ENCODE assay signal across 21 cellular contexts in the genomic region with DNA sequence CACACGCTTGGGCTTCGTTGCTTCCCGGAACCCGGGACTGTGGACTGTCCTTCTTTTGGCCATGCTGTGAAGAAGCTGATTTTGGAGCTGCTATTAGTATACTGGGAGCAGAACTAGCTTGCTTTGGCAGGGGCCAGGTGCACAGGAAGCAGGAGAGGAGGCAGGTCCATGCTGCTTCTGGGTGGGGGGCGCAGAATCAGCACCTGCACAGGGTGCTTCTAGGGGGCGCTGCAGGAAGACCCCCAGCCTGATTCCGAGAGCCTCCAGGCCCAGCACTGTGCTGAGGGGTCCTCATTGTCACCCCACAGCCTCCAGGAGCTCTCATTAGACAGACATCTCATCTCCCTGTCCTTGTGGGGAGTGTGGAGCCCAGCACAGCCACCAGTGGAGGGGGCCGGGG.
DNase-seq lines count a peak whose midpoint lies in the region; ATAC-seq and TF ChIP-seq lines count a peak whose summit lies in the region.
"Had no signal": no experiment of that assay in that cellular context is flagged by ENCODE, and none has a peak within 500 bp of the region (broad histone marks: within the 10 kb centered on the region; RNA-seq: fewer than 3 reads in every experiment).

No MANE protein-coding gene starts in this region.

- H3K36me3 Mint-ChIP-seq in MCF 10A (ENCODE audit: insufficient read depth, unreplicated experiment) (no peaks in the 10 kb centered on the region), endodermal cell (ENCODE audit: low read depth) (no peaks in the 10 kb centered on the region)
- H3K36me3 Mint-ChIP-seq in CD4-positive, alpha-beta T cell (ENCODE audit: low read depth): no peaks in the 10 kb centered on the region
- H3K36me3 Mint-ChIP-seq: CD8-positive, alpha-beta T cell had no signal

- H3K9ac ChIP-seq in endodermal cell (ENCODE audit: extremely low read depth, low read length, poor library complexity, severe bottlenecking) (no peak overlapping the region), mesendoderm (ENCODE audit: low read length) (no peak overlapping the region)

- TF ChIP-seq POLR2A in breast epithelium (IDR thresholded peaks at IDR 0.05) (no peak), NB4 (IDR thresholded peaks at IDR 0.05; ENCODE audit: extremely low read depth, insufficient read length) (no peak)

- peak overlapping the region in 1 of 3 donors; percentile 42 for H3K4me3 ChIP-seq in breast epithelium
- no peak overlapping the region for H3K4me3 ChIP-seq in NB4 (ENCODE audit: low read depth, low read length)
- no peak overlapping the region for H3K4me3 ChIP-seq in endodermal cell (ENCODE audit: low read length)
- no peak overlapping the region for H3K4me3 ChIP-seq in mesendoderm (ENCODE audit: low read length)
- H3K4me3 ChIP-seq: GM12878, K562 had no signal

- H3K9me3 Mint-ChIP-seq in MCF 10A (ENCODE audit: unreplicated experiment) (peaks cover 7% of the 10 kb centered on the region), endodermal cell (no peaks in the 10 kb centered on the region)
- no peaks in the 10 kb centered on the region for H3K9me3 Mint-ChIP-seq in CD4-positive, alpha-beta T cell
- H3K9me3 Mint-ChIP-seq: CD8-positive, alpha-beta T cell had no signal

- no peak overlapping the region for H3K18ac ChIP-seq in mesendoderm (ENCODE audit: low read length)

- WGBS in endodermal cell (ENCODE audit: insufficient coverage in 1 of 2, insufficient read length in 1 of 2), 2 experiments: 92 to 93% methylated on average over 7 to 8 of the region's 8 CpGs
- WGBS in mesendoderm (ENCODE audit: extremely low coverage, insufficient coverage, low lambda C conversion rate): no CpG with 5 or more reads among the region's 8 CpGs

- peak overlapping the region; percentile 74 for H3K27ac Mint-ChIP-seq in MCF 10A (ENCODE audit: low read depth, unreplicated experiment)
- H3K27ac Mint-ChIP-seq in endodermal cell: no peak overlapping the region
- H3K27ac Mint-ChIP-seq in CD4-positive, alpha-beta T cell: no peak overlapping the region
- H3K27ac Mint-ChIP-seq: CD8-positive, alpha-beta T cell had no signal

- POLR2A ChIA-PET in MCF 10A (lab: Yijun Ruan, JAX): no interaction called here
- POLR2A ChIA-PET in CD4-positive, alpha-beta T cell (lab: Charles Lee): no interaction called here

- no peak overlapping the region for H2AK5ac ChIP-seq in mesendoderm (ENCODE audit: low read length)

- no peak overlapping the region for H2BK5ac ChIP-seq in mesendoderm (ENCODE audit: low read length)

- no peak overlapping the region for H2BK120ac ChIP-seq in mesendoderm (ENCODE audit: low read depth, low read length)

- no peak overlapping the region for H3K4ac ChIP-seq in mesendoderm (ENCODE audit: low read depth, low read length)

- H3K56ac ChIP-seq in mesendoderm (ENCODE audit: low read length): no peak overlapping the region

- H3K27me3 Mint-ChIP-seq in MCF 10A (ENCODE audit: insufficient read depth, unreplicated experiment): no peaks in the 10 kb centered on the region
- peaks cover 7% of the 10 kb centered on the region for H3K27me3 Mint-ChIP-seq in endodermal cell (ENCODE audit: insufficient read depth)
- H3K27me3 Mint-ChIP-seq in CD4-positive, alpha-beta T cell: peaks cover 16% of the 10 kb centered on the region

- H3K79me1 ChIP-seq in mesendoderm (ENCODE audit: low read length): no peaks in the 10 kb centered on the region

- CTCF ChIA-PET in MCF 10A (lab: Yijun Ruan, JAX): interaction anchor here (1.5 kb wide), 1 partner anchor 16 kb away, joined by 4 read pairs; no protein-coding TSS in a partner anchor
- CTCF ChIA-PET in CD4-positive, alpha-beta T cell (lab: Charles Lee): no interaction called here

- intact Hi-C loops in MCF 10A (cut with micrococcal nuclease): no loop called here
- intact Hi-C loops in breast epithelium (cut with DNase I; ENCODE audit: low total_unique reads): no loop called here
- intact Hi-C loops in sciatic nerve (cut with DNase I): no loop called here
- intact Hi-C loops in CD4-positive, alpha-beta T cell (cut with DNase I, micrococcal nuclease): no loop called here

- H4K5ac ChIP-seq in mesendoderm (ENCODE audit: low read length): no peak overlapping the region

- no peak overlapping the region for H3K4me2 ChIP-seq in mesendoderm (ENCODE audit: low read length)

- H3K4me1 Mint-ChIP-seq in MCF 10A (ENCODE audit: insufficient read depth, unreplicated experiment) (peaks cover 18% of the 10 kb centered on the region), endodermal cell (peaks cover 8% of the 10 kb centered on the region)
- no peaks in the 10 kb centered on the region for H3K4me1 Mint-ChIP-seq in CD4-positive, alpha-beta T cell (ENCODE audit: low read depth)

- BruUV-seq in MCF 10A (replicated peaks; lab: Mats Ljungman, UMichigan): no TSS peak

- TF ChIP-seq CTCF in MCF 10A (IDR thresholded peaks at IDR 0.05; ENCODE audit: unreplicated experiment) (no peak), breast epithelium (IDR thresholded peaks at IDR 0.05) (no peak), NB4 (IDR thresholded peaks at IDR 0.05; ENCODE audit: low read depth, low read length) (peak; percentile 0), endodermal cell (conservative IDR thresholded peaks at IDR 0.05) (peak; percentile 23)
- no peak for TF ChIP-seq CTCF in CD4-positive, alpha-beta T cell (IDR thresholded peaks at IDR 0.05)

- no peaks in the 10 kb centered on the region for H3K9me3 ChIP-seq in breast epithelium
- no peaks in the 10 kb centered on the region for H3K9me3 ChIP-seq in endodermal cell (ENCODE audit: control insufficient read depth, low read length)
- no peaks in the 10 kb centered on the region for H3K9me3 ChIP-seq in CD4-positive, alpha-beta T cell (ENCODE audit: control insufficient read depth, low read length)

- peak overlapping the region in 1 of 2 donors; percentile 59 for H3K27ac ChIP-seq in breast epithelium
- H3K27ac ChIP-seq in endodermal cell (ENCODE audit: low read depth, low read length): no peak overlapping the region
- H3K27ac ChIP-seq in CD4-positive, alpha-beta T cell (ENCODE audit: low read depth, low read length): no peak overlapping the region
- H3K27ac ChIP-seq in mesendoderm (ENCODE audit: low read depth, low read length): no peak overlapping the region

- H2BK15ac ChIP-seq in mesendoderm (replicated peaks; ENCODE audit: low read depth): no peak overlapping the region

- no peak for DNase-seq in MCF 10A (ENCODE audit: unreplicated experiment)
- no peak for DNase-seq in breast epithelium (ENCODE audit: low spot score in 2 of 2)
- no peak for DNase-seq in NB4 (ENCODE audit: low read depth)
- DNase-seq in endodermal cell: peak; percentile 47
- DNase-seq in sciatic nerve (ENCODE audit: low spot score): no peak
- DNase-seq in CD4-positive, alpha-beta T cell: no peak
- no peak for DNase-seq in activated CD8-positive, alpha-beta memory T cell treated with anti-CD3 and anti-CD28 coated beads, Interleukin-2, amount 50 U/mL, for 4 hours
- DNase-seq in mesendoderm: no peak
- DNase-seq: 8988T; Calu3; CD8-positive, alpha-beta T cell; EL; NCI-H1105 treated with DMSO at 0.1 percent for 48 hours; NCI-H1694; NCI-H2081 treated with DMSO at 0.1 percent for 48 hours; NCI-H748 treated with DMSO at 0.1 percent for 48 hours; OCI-M1; RPMI8226; SIG-M5 had no signal

- H3K4me3 Mint-ChIP-seq in MCF 10A (ENCODE audit: unreplicated experiment) (peak overlapping the region; percentile 49), endodermal cell (no peak overlapping the region)
- H3K4me3 Mint-ChIP-seq in CD4-positive, alpha-beta T cell: no peak overlapping the region
- H3K4me3 Mint-ChIP-seq: CD8-positive, alpha-beta T cell had no signal

- no peaks in the 10 kb centered on the region for H3K79me2 ChIP-seq in mesendoderm (ENCODE audit: control insufficient read depth, insufficient read depth, low read length)

- H3K36me3 ChIP-seq in breast epithelium (no peaks in the 10 kb centered on the region), endodermal cell (ENCODE audit: control insufficient read depth, insufficient read depth, low read length) (no peaks in the 10 kb centered on the region), mesendoderm (ENCODE audit: control insufficient read depth, insufficient read depth, low read length) (no peaks in the 10 kb centered on the region)

- peak; percentile 20 for ATAC-seq in sciatic nerve
- ATAC-seq in CD4-positive, alpha-beta T cell (ENCODE audit: poor library complexity): no peak
- ATAC-seq: CD8-positive, alpha-beta T cell; GM12878; K562 had no signal

- H4K8ac ChIP-seq in mesendoderm (ENCODE audit: low read depth, low read length): no peak overlapping the region

- H3K23ac ChIP-seq in mesendoderm (ENCODE audit: low read length): no peak overlapping the region

- H3K27me3 ChIP-seq in breast epithelium: peaks cover 0 to 4% of the 10 kb centered on the region in 2 donors
- no peaks in the 10 kb centered on the region for H3K27me3 ChIP-seq in endodermal cell (ENCODE audit: control insufficient read depth, insufficient read depth, low read length, poor library complexity, severe bottlenecking)
- H3K27me3 ChIP-seq in CD4-positive, alpha-beta T cell (ENCODE audit: control insufficient read depth, insufficient read depth, low read length): no peaks in the 10 kb centered on the region
- H3K27me3 ChIP-seq in mesendoderm (ENCODE audit: insufficient read depth, low read length, poor library complexity): no peaks in the 10 kb centered on the region

- H3K4me1 ChIP-seq in breast epithelium: no peaks in the 10 kb centered on the region
- no peaks in the 10 kb centered on the region for H3K4me1 ChIP-seq in endodermal cell (ENCODE audit: control insufficient read depth, insufficient read depth, low read length)
- no peaks in the 10 kb centered on the region for H3K4me1 ChIP-seq in mesendoderm (ENCODE audit: control insufficient read depth, low read depth, low read length)

Comparison
In these comparisons a context has a peak if more than half of its experiments do, and no peak if none do; other contexts are left out.
1. CTCF ChIP-seq: peak in NB4 (single experiment) and endodermal cell (single experiment); none in MCF 10A (single experiment), breast epithelium (0 of 3) and CD4-positive, alpha-beta T cell (single experiment).